Comparison of ENCODE assay signal across 28 cellular contexts in genomic region chr1:16955186-16955585, GRCh38. TPM values are rescaled to one million over a fixed set of nuclear protein-coding genes. Genes with fewer than 3 reads are reported as not detected.
"Had no signal": no experiment of that assay in that cellular context is flagged by ENCODE, and none has a peak within 500 bp of the region (broad histone marks: within the 10 kb centered on the region; RNA-seq: fewer than 3 reads in every experiment).

No MANE protein-coding gene starts in this region.

- H3K36me3 ChIP-seq: transverse colon, upper lobe of right lung, uterus had no signal

- H3K9me3 ChIP-seq: stomach, suprapubic skin, testis, thoracic aorta, thyroid gland, tibial artery, tibial nerve, transverse colon, upper lobe of left lung, upper lobe of right lung, uterus, vagina had no signal

- H3K4me3 ChIP-seq: stomach, suprapubic skin, testis, thoracic aorta, thyroid gland, tibial artery, tibial nerve, transverse colon, upper lobe of left lung, upper lobe of right lung, uterus, vagina had no signal

- H3K4me1 ChIP-seq: testis, thyroid gland, uterus, vagina had no signal

- H3K27ac ChIP-seq: stomach, suprapubic skin, testis, thoracic aorta, thyroid gland, tibial artery, tibial nerve, transverse colon, upper lobe of left lung, upper lobe of right lung, uterus, vagina had no signal

- H3K27me3 ChIP-seq: stomach, suprapubic skin, testis, thyroid gland, tibial artery, tibial nerve, transverse colon, upper lobe of left lung, upper lobe of right lung, uterus, vagina had no signal

- DNase-seq: stimulated activated CD4-positive, alpha-beta T cell treated with anti-CD3 and anti-CD28 coated beads, Interleukin-2, amount 100 ng/mL, for 48 hours; stimulated activated CD4-positive, alpha-beta T cell treated with anti-CD3 and anti-CD28 coated beads, Interleukin-4, amount 100 ng/mL, for 1 hour; stimulated activated CD4-positive, alpha-beta T cell treated with anti-CD3 and anti-CD28 coated beads, Interleukin-4, amount 100 ng/mL, for 24 hours; stimulated activated CD4-positive, alpha-beta T cell treated with anti-CD3 and anti-CD28 coated beads, Interleukin-4, amount 100 ng/mL, for 4 hours; stimulated activated CD8-positive, alpha-beta memory T cell treated with anti-CD3 and anti-CD28 coated beads, Interleukin-4, amount 100 ng/mL, for 48 hours; stimulated activated naive B cell treated with anti-CD40 and anti-IgM and Interleukin-4, amounts not matched to agents 10 μg/mL and 1 μg/mL and 100 μg/mL, for 72 hours; stimulated activated naive CD4-positive, alpha-beta T cell; stimulated activated naive CD4-positive, alpha-beta T cell treated with Interleukin-2 at 50 U/mL for 16 hours; stimulated activated naive CD8-positive, alpha-beta T cell treated with anti-CD3 and anti-CD28 coated beads, Interleukin-15, amount 100 ng/mL, for 72 hours; stimulated activated naive CD8-positive, alpha-beta T cell treated with anti-CD3 and anti-CD28 coated beads, Interleukin-15, Interleukin-2, amounts not matched to agents 100 U/mL and 50 U/mL, for 24 hours; stomach; substantia nigra; testis; thyroid gland; tibial artery; transverse colon; trophoblast cell; upper lobe of right lung; uterus had no signal

- ATAC-seq: stimulated activated effector memory CD8-positive, alpha-beta T cell treated with anti-CD3 and anti-CD28 coated beads, Interleukin-12 subunit alpha, Interleukin-12 subunit beta, amount 100 ng/mL, for 72 hours; stimulated activated memory B cell treated with anti-CD40 and anti-IgM and Interleukin-4, amounts not matched to agents 10 μg/mL and 1 μg/mL and 100 μg/mL, for 72 hours; stimulated activated naive B cell treated with anti-CD40 and anti-IgM and Interleukin-4, amounts not matched to agents 10 μg/mL and 1 μg/mL and 100 μg/mL, for 72 hours; stimulated activated naive CD8-positive, alpha-beta T cell treated with anti-CD3 and anti-CD28 coated beads, Interleukin-15, amount 100 ng/mL, for 72 hours; stimulated activated naive CD8-positive, alpha-beta T cell treated with anti-CD3 and anti-CD28 coated beads, Interleukin-15, Interleukin-2, amounts not matched to agents 100 U/mL and 50 U/mL, for 24 hours; upper lobe of right lung had no signal

RNA-seq across cellular contexts. Expression of gene RNU1-2, which starts 59.4 kb away (rescaled TPM):
- polyA plus RNA-seq: stomach, thymus, urinary bladder had no signal
